ENCODE assay signal across 8 cellular contexts in the genomic region with DNA sequence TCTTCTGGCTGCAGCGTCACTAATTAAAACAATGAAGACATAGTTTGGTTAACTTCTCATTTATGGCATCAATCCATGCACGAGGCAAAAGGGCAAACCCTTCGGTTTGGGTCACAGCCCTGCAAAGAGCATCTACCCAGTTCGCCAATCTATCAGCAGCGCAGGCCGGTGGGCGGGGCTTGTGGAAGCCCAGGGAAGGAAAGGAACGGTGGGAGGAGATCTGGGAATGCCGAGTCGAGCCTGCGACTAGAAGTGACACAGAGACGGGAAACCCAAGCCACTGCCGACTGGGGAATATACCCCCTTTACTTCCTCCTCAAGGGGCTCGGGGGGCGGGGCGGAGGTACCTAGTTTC. TPM values are rescaled to one million over a fixed set of nuclear protein-coding genes. Genes with fewer than 3 reads are reported as not detected.
DNase-seq lines count a peak whose midpoint lies in the region; ATAC-seq, FAIRE-seq and TF ChIP-seq lines count a peak whose summit lies in the region.

No MANE protein-coding gene starts in this region.

- H3K4me1 ChIP-seq in kidney (ENCODE audit: control insufficient read depth in 1 of 2, insufficient read depth in 1 of 2, low read depth in 1 of 2, low read length in 2 of 2), result peaks cover 6 to 8% of the 10 kb centered on the region in 2 donors

- FAIRE-seq in kidney (lab: Jason Lieb, UNC), result no peak

- peak overlapping the region; percentile 93 to 97 for H3K27ac ChIP-seq in kidney (ENCODE audit: low read depth in 2 of 2, low read length in 2 of 2)

- no peaks in the 10 kb centered on the region for H3K9me3 ChIP-seq in kidney (ENCODE audit: control insufficient read depth in 1 of 2, low read length in 2 of 2)

- no peaks in the 10 kb centered on the region for H3K36me3 ChIP-seq in kidney (ENCODE audit: control insufficient read depth in 1 of 2, insufficient read depth in 2 of 2, low read length in 2 of 2)

- intact Hi-C loops in kidney (cut with DNase I), result no loop called here

- H3K9ac ChIP-seq in kidney (ENCODE audit: low read length in 2 of 2), result peak overlapping the region; percentile 55 to 89

- TF ChIP-seq CTCF in kidney (IDR thresholded peaks at IDR 0.05; ENCODE audit: borderline replicate concordance, extremely low read depth, insufficient read depth), result no peak

- DNase-seq in activated CD4-positive, alpha-beta T cell treated with anti-CD3 and anti-CD28 coated beads for 24 hours (ENCODE audit: low read depth in 2 of 2), result peak; percentile 44
- DNase-seq in activated CD4-positive, alpha-beta T cell treated with anti-CD3 and anti-CD28 coated beads for 1 hour, result no peak
- DNase-seq in NCI-H1694 treated with DMSO at 0.1 percent for 48 hours (lab: John Stamatoyannopoulos, UW) (peak; percentile 67), T-helper 22 cell (ENCODE audit: low read depth) (peak; percentile 35), cerebellar cortex (ENCODE audit: low spot score) (peak; percentile 89), kidney (peak; percentile 95)
- peak; percentile 68 for DNase-seq in stimulated activated CD4-positive, alpha-beta T cell treated with anti-CD3 and anti-CD28 coated beads, Interleukin-12 subunit alpha, Interleukin-12 subunit beta, amount 100 ng/mL, for 4 hours

- peak; percentile 28 for ATAC-seq in HG02870 (IDR thresholded peaks at IDR 0.05; ENCODE audit: unreplicated experiment)

- H3K4me3 ChIP-seq in kidney (ENCODE audit: low read length in 2 of 2), result peak overlapping the region; percentile 92 to 93

RNA-seq across cellular contexts. Expression of gene KICS2, which starts 0.5 kb away (rescaled TPM):
- total RNA-seq in kidney, result 9.8 TPM
- 5.6 TPM for polyA plus RNA-seq in kidney (ENCODE audit: insufficient read depth, low read depth, low replicate concordance)
